ENCODE assay signal across 20 cellular contexts in genomic region chr1:111976842-111977241, GRCh38.
"Had no signal": no experiment of that assay in that cellular context is flagged by ENCODE, and none has a peak within 500 bp of the region (broad histone marks: within the 10 kb centered on the region; RNA-seq: fewer than 3 reads in every experiment).

No MANE protein-coding gene starts in this region.

- DNase-seq: activated CD4-positive, alpha-beta T cell treated with anti-CD3 and anti-CD28 coated beads, Interleukin-2, amount 50 U/mL, for 1 hour; activated CD8-positive, alpha-beta memory T cell treated with anti-CD3 and anti-CD28 coated beads, Interleukin-2, amount 50 U/mL, for 48 hours; activated effector memory CD4-positive, alpha-beta T cell treated with Interleukin-2 at 50 U/mL for 16 hours; activated naive CD4-positive, alpha-beta T cell treated with anti-CD3 and anti-CD28 coated beads, Interleukin-2, amount 10 ng/mL, durations not matched to agents 7 days and 5 days; activated naive CD8-positive, alpha-beta T cell treated with anti-CD3 and anti-CD28 coated beads, Interleukin-2, amount 50 U/mL, for 24 hours; activated T-cell treated with anti-CD3 and anti-CD28 coated beads, Interleukin-2, amount 50 U/mL, for 48 hours; cerebellar nuclear complex; cortex of kidney; erythroblast; foreskin melanocyte; glutamatergic neuron; hypothalamus; islet precursor cell; midbrain; stimulated activated naive B cell treated with anti-CD40 and anti-IgM and Interleukin-4, amounts not matched to agents 10 μg/mL and 1 μg/mL and 100 μg/mL, for 72 hours; T1000 had no signal

- H3K27me3 ChIP-seq: ascending aorta, breast epithelium had no signal

- ATAC-seq: activated CD4-positive, CD25-positive, alpha-beta regulatory T cell treated with anti-CD3 and anti-CD28 coated beads, Interleukin-2, amount 50 U/mL, for 24 hours; activated naive CD8-positive, alpha-beta T cell treated with anti-CD3 and anti-CD28 coated beads, Interleukin-2, amount 50 U/mL, for 24 hours; stimulated activated naive B cell treated with anti-CD40 and anti-IgM and Interleukin-4, amounts not matched to agents 10 μg/mL and 1 μg/mL and 100 μg/mL, for 72 hours had no signal

- H3K27ac ChIP-seq: ascending aorta, breast epithelium, thoracic aorta had no signal

- H3K36me3 ChIP-seq: breast epithelium, thoracic aorta had no signal

- H3K4me1 ChIP-seq: ascending aorta, breast epithelium had no signal

- H3K4me3 ChIP-seq: ascending aorta, breast epithelium, thoracic aorta had no signal

- H3K9me3 ChIP-seq: ascending aorta, breast epithelium, thoracic aorta had no signal
